ENCODE assay signal across 14 cellular contexts in the genomic region with DNA sequence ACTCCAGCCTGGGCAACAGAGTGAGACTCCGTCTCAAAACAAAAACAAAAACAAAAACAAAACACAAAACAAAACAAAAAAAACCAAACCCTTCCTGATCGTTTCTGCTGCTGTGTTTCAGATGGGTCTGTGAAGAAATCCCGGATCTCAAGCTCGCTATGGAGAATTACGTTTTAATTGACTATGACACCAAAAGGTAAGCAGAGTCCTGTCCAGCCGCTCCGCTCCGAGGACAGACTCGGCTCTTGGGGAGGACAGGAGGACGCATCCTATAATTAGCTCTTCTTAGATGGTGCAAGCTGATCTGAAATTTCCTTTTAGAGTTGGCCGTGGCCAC. TPM values are rescaled to one million over a fixed set of nuclear protein-coding genes. Genes with fewer than 3 reads are reported as not detected.
A peak's percentile ranks its signal among the peaks of the same experiment; 100 is the strongest.
DNase-seq lines count a peak whose midpoint lies in the region; ATAC-seq and TF ChIP-seq lines count a peak whose summit lies in the region.
"Had no signal": no experiment of that assay in that cellular context is flagged by ENCODE, and none has a peak within 500 bp of the region (broad histone marks: within the 10 kb centered on the region; RNA-seq: fewer than 3 reads in every experiment).

No MANE protein-coding gene starts in this region.

- TF ChIP-seq EP300 in sigmoid colon (IDR thresholded peaks at IDR 0.05): no peak

- peak overlapping the region in 7 of 10 donors; percentile 1 to 30 (median 14) for H3K4me3 ChIP-seq in heart right ventricle
- no peak overlapping the region for H3K4me3 ChIP-seq in left lung
- H3K4me3 ChIP-seq in sigmoid colon: peak overlapping the region in 3 of 4 donors; percentile 0 to 21 (median 12)
- H3K4me3 ChIP-seq in uterus: peak overlapping the region in 1 of 2 donors; percentile 12
- H3K4me3 ChIP-seq in dorsolateral prefrontal cortex: peak overlapping the region in 2 of 59 donors; percentile 7 to 23

- intact Hi-C loops in heart right ventricle (cut with DNase I): no loop called here
- intact Hi-C loops in left cardiac atrium (cut with DNase I): no loop called here
- intact Hi-C loops in left lung (cut with DNase I): no loop called here
- intact Hi-C loops in sigmoid colon (cut with DNase I): loop anchor here (1.0 to 5.0 kb wide), 3 partner anchors 18 to 51 kb away; a partner anchor contains a TSS
- intact Hi-C loops in uterus (cut with DNase I; ENCODE audit: low total_unique reads): no loop called here
- intact Hi-C loops in dorsolateral prefrontal cortex (cut with DNase I): no loop called here

- H3K27ac ChIP-seq in heart right ventricle: peak overlapping the region; percentile 57 to 87 (median 80)
- H3K27ac ChIP-seq in left lung: peak overlapping the region; percentile 47 to 70
- H3K27ac ChIP-seq in sigmoid colon: peak overlapping the region; percentile 80 to 92 (median 84)
- H3K27ac ChIP-seq in uterus: peak overlapping the region; percentile 77 to 89
- peak overlapping the region in 23 of 59 donors; percentile 4 to 85 (median 71) for H3K27ac ChIP-seq in dorsolateral prefrontal cortex
- H3K27ac ChIP-seq: epithelial cell of prostate, WERI-Rb-1 had no signal

- 11 to 18% methylated on average over 11 of the region's 11 CpGs for WGBS in heart right ventricle, 2 donors
- 73 to 80% methylated on average over 11 of the region's 11 CpGs for WGBS in sigmoid colon, 2 donors

- peaks cover 0 to 86% (median under 1%) of the 10 kb centered on the region in 9 donors for H3K36me3 ChIP-seq in heart right ventricle
- peaks cover 0 to 79% of the 10 kb centered on the region in 2 donors for H3K36me3 ChIP-seq in left lung
- H3K36me3 ChIP-seq in sigmoid colon: peaks cover 0 to 18% (median under 1%) of the 10 kb centered on the region in 4 donors
- no peaks in the 10 kb centered on the region for H3K36me3 ChIP-seq in uterus

- H3K27me3 ChIP-seq in heart right ventricle: no peaks in the 10 kb centered on the region
- H3K27me3 ChIP-seq in left lung: no peaks in the 10 kb centered on the region
- H3K27me3 ChIP-seq in sigmoid colon: no peaks in the 10 kb centered on the region
- no peaks in the 10 kb centered on the region for H3K27me3 ChIP-seq in uterus
- H3K27me3 ChIP-seq in dorsolateral prefrontal cortex: no peaks in the 10 kb centered on the region

- ATAC-seq in heart right ventricle (no peak), left cardiac atrium (no peak), left lung (no peak), HG03521 (IDR thresholded peaks at IDR 0.05; ENCODE audit: unreplicated experiment) (no peak)

- TF ChIP-seq CTCF in heart right ventricle (IDR thresholded peaks at IDR 0.05) (no peak), left lung (IDR thresholded peaks at IDR 0.05) (no peak), sigmoid colon (IDR thresholded peaks at IDR 0.05) (no peak), uterus (IDR thresholded peaks at IDR 0.05) (no peak), dorsolateral prefrontal cortex (IDR thresholded peaks at IDR 0.05 in 54 of 56, conservative IDR thresholded peaks at IDR 0.05 in 2 of 56; ENCODE audit: low read depth in 1 of 56, partially characterized antibody in 56 of 56) (no peak)

- DNase-seq in heart right ventricle (no peak), left cardiac atrium (no peak), left lung (no peak), sigmoid colon (no peak), uterus (no peak), dorsolateral prefrontal cortex (no peak), NCI-H446 treated with DMSO at 0.1 percent for 48 hours (lab: John Stamatoyannopoulos, UW) (no peak)
- DNase-seq: activated naive CD4-positive, alpha-beta T cell treated with anti-CD3 and anti-CD28 coated beads for 36 hours; NCI-H1048; stimulated activated CD4-positive, alpha-beta T cell treated with anti-CD3 and anti-CD28 coated beads, Interleukin-1b, Interleukin-23, amount 100 ng/mL, for 48 hours; stimulated activated CD8-positive, alpha-beta memory T cell treated with anti-CD3 and anti-CD28 coated beads, Interleukin-4, amount 100 ng/mL, for 48 hours; WERI-Rb-1 had no signal

- no peak for TF ChIP-seq POLR2A in sigmoid colon (IDR thresholded peaks at IDR 0.05)
- no peak for TF ChIP-seq POLR2A in uterus (IDR thresholded peaks at IDR 0.05)

- H3K4me1 ChIP-seq in heart right ventricle: peaks cover 17 to 76% (median 51%) of the 10 kb centered on the region in 9 donors
- peaks cover 27 to 72% of the 10 kb centered on the region in 2 donors for H3K4me1 ChIP-seq in left lung
- H3K4me1 ChIP-seq in sigmoid colon: peaks cover 3 to 82% (median 71%) of the 10 kb centered on the region in 4 donors
- H3K4me1 ChIP-seq in uterus: peaks cover 13 to 17% of the 10 kb centered on the region in 2 donors

- H3K9me3 ChIP-seq in heart right ventricle: no peaks in the 10 kb centered on the region
- H3K9me3 ChIP-seq in left lung: no peaks in the 10 kb centered on the region
- no peaks in the 10 kb centered on the region for H3K9me3 ChIP-seq in sigmoid colon
- no peaks in the 10 kb centered on the region for H3K9me3 ChIP-seq in uterus

RNA-seq across cellular contexts. Expression of a gene that starts 22.0 kb away (rescaled TPM):
- total RNA-seq in heart right ventricle (10 to 100 TPM in 7 of 10 donors, 1 to 10 TPM in 3; 7.0 to 16.0 (median 12.5) TPM), left cardiac atrium (10 to 100 TPM in 1 of 2 donors, 1 to 10 TPM in 1; 9.8 to 16.2 TPM), left lung (10 to 100 TPM; 28.9 to 43.0 TPM), sigmoid colon (1 to 10 TPM; 4.6 to 8.0 (median 6.3) TPM), uterus (10 to 100 TPM in 2 of 4 donors, 1 to 10 TPM in 2; 3.2 to 45.3 (median 10.0) TPM), dorsolateral prefrontal cortex (10 to 100 TPM; 11.9 to 52.7 (median 23.7) TPM)
- polyA plus RNA-seq in heart right ventricle (10 to 100 TPM in 1 of 2 donors, 1 to 10 TPM in 1; 9.2 to 12.1 TPM), sigmoid colon (10 to 100 TPM in 2 of 3 donors, 1 to 10 TPM in 1; 6.9 to 26.0 (median 12.6) TPM)

RNA-seq across cellular contexts. Expression of a gene that starts 34.3 kb away (rescaled TPM):
- 100 to 1,000 TPM in 1 of 10 donors, 10 to 100 TPM in 9; 68.4 to 168 (median 81.9) TPM for total RNA-seq in heart right ventricle
- polyA plus RNA-seq in heart right ventricle: 10 to 100 TPM; 63.9 to 95.1 TPM
- 100 to 1,000 TPM in 1 of 2 donors, 10 to 100 TPM in 1; 80.6 to 128 TPM for total RNA-seq in left cardiac atrium
- 100 to 1,000 TPM; 109 to 128 TPM for total RNA-seq in left lung
- 10 to 100 TPM; 43.1 to 83.1 (median 51.2) TPM for total RNA-seq in sigmoid colon
- polyA plus RNA-seq in sigmoid colon: 100 to 1,000 TPM in 1 of 3 donors, 10 to 100 TPM in 2; 47.4 to 127 (median 72.6) TPM
- 10 to 100 TPM; 33.8 to 97.5 (median 49.8) TPM for total RNA-seq in uterus
- total RNA-seq in dorsolateral prefrontal cortex: 100 to 1,000 TPM in 118 of 120 experiments, 10 to 100 TPM in 2; 94.6 to 174 (median 127) TPM

RNA-seq across cellular contexts. Expression of a gene that starts 50.4 kb away (rescaled TPM):
- total RNA-seq in heart right ventricle: 10 to 100 TPM; 40.0 to 76.5 (median 45.0) TPM
- 100 to 1,000 TPM in 1 of 2 donors, 10 to 100 TPM in 1; 83.6 to 103 TPM for polyA plus RNA-seq in heart right ventricle
- total RNA-seq in left cardiac atrium: 10 to 100 TPM; 45.2 to 45.7 TPM
- 10 to 100 TPM; 61.1 to 74.4 TPM for total RNA-seq in left lung
- total RNA-seq in sigmoid colon: 10 to 100 TPM; 40.7 to 57.3 (median 42.8) TPM
- polyA plus RNA-seq in sigmoid colon: 100 to 1,000 TPM; 228 to 255 (median 247) TPM
- total RNA-seq in uterus: 10 to 100 TPM in 3 of 4 donors, 1 to 10 TPM in 1; 5.9 to 56.7 (median 30.1) TPM
- total RNA-seq in dorsolateral prefrontal cortex: 10 to 100 TPM; 32.8 to 66.7 (median 46.1) TPM

RNA-seq across cellular contexts. Expression of a gene that starts 50.9 kb away (rescaled TPM):
- total RNA-seq in heart right ventricle (10 to 100 TPM; 24.6 to 45.2 (median 30.4) TPM), left cardiac atrium (10 to 100 TPM; 28.8 to 34.4 TPM), left lung (10 to 100 TPM; 50.1 to 57.8 TPM), sigmoid colon (10 to 100 TPM; 17.5 to 59.8 (median 24.4) TPM), uterus (100 to 1,000 TPM in 1 of 4 donors, 10 to 100 TPM in 3; 33.2 to 107 (median 50.6) TPM), dorsolateral prefrontal cortex (10 to 100 TPM; 27.0 to 68.4 (median 48.2) TPM)
- polyA plus RNA-seq in heart right ventricle (10 to 100 TPM; 25.8 to 47.3 TPM), sigmoid colon (10 to 100 TPM; 16.9 to 61.3 (median 26.4) TPM)

Comparison
In these comparisons a context has a peak if more than half of its experiments do, and no peak if none do; other contexts are left out.
1. H3K4me3 ChIP-seq: peak in heart right ventricle (7 of 10) and sigmoid colon (3 of 4); none in left lung (0 of 2).